9 cellular contexts compared by ENCODE assay signal in genomic region chr4:123856689-123857545, GRCh38.
DNase-seq lines count a peak whose midpoint lies in the region; ATAC-seq, FAIRE-seq and TF ChIP-seq lines count a peak whose summit lies in the region.
"Had no signal": no experiment of that assay in that cellular context is flagged by ENCODE, and none has a peak within 500 bp of the region (broad histone marks: within the 10 kb centered on the region; RNA-seq: fewer than 3 reads in every experiment).

No MANE protein-coding gene starts in this region.

- no peak overlapping the region for H3K4me2 ChIP-seq in Karpas-422 (ENCODE audit: low read depth, low read length, poor library complexity, severe bottlenecking)

- H2AFZ ChIP-seq in Karpas-422 (ENCODE audit: low read length) = no peak overlapping the region

- H3K9ac ChIP-seq in kidney (ENCODE audit: low read length in 2 of 2) (no peak overlapping the region), Karpas-422 (ENCODE audit: low read length) (no peak overlapping the region)

- H3K9me2 ChIP-seq in Karpas-422 (replicated peaks; ENCODE audit: insufficient read depth, low read length) = no peaks in the 10 kb centered on the region

- H3K4me1 ChIP-seq in kidney (ENCODE audit: control insufficient read depth in 1 of 2, insufficient read depth in 1 of 2, low read depth in 1 of 2, low read length in 2 of 2) = no peaks in the 10 kb centered on the region
- H3K4me1 ChIP-seq in thyroid gland = no peaks in the 10 kb centered on the region
- no peaks in the 10 kb centered on the region for H3K4me1 ChIP-seq in Karpas-422 (ENCODE audit: low read length)

- peak overlapping the region; percentile 1 for H3K27ac ChIP-seq in brain microvascular endothelial cell
- H3K27ac ChIP-seq in kidney (ENCODE audit: low read depth in 2 of 2, low read length in 2 of 2) = no peak overlapping the region
- H3K27ac ChIP-seq in thyroid gland = peak overlapping the region; percentile 28 to 68 (median 43)
- no peak overlapping the region for H3K27ac ChIP-seq in Karpas-422 (ENCODE audit: low read length)
- H3K27ac ChIP-seq: 22Rv1 had no signal

- no peaks in the 10 kb centered on the region for H3K79me2 ChIP-seq in Karpas-422 (ENCODE audit: low read length)

- H3K36me3 ChIP-seq in brain microvascular endothelial cell (replicated peaks) = no peaks in the 10 kb centered on the region
- no peaks in the 10 kb centered on the region for H3K36me3 ChIP-seq in kidney (ENCODE audit: control insufficient read depth in 1 of 2, insufficient read depth in 2 of 2, low read length in 2 of 2)
- no peaks in the 10 kb centered on the region for H3K36me3 ChIP-seq in thyroid gland
- H3K36me3 ChIP-seq in Karpas-422 (ENCODE audit: insufficient read depth, low read length) = no peaks in the 10 kb centered on the region

- H4K20me1 ChIP-seq in Karpas-422 (ENCODE audit: insufficient read depth, low read depth, low read length) = no peaks in the 10 kb centered on the region

- in situ Hi-C loops in brain microvascular endothelial cell (cut with HindIII; ENCODE audit: low pct_ligation_motif_present, low sequenced_read_pairs) = no loop called here

- peak; percentile 15 for FAIRE-seq in kidney (lab: Jason Lieb, UNC)

- DNase-seq in DMS 273 (lab: John Stamatoyannopoulos, UW; ENCODE audit: unreplicated experiment) (peak; percentile 23), DMS 273 treated with DMSO at 0.1 percent for 48 hours (lab: John Stamatoyannopoulos, UW) (no peak), brain microvascular endothelial cell (peak; percentile 34), kidney (peak; percentile 62), thyroid gland (peak in 1 of 2 donors; percentile 3), AML-193 (lab: John Stamatoyannopoulos, UW) (no peak), Karpas-422 (no peak)

- no peaks in the 10 kb centered on the region for H3K9me3 ChIP-seq in kidney (ENCODE audit: control insufficient read depth in 1 of 2, low read length in 2 of 2)
- no peaks in the 10 kb centered on the region for H3K9me3 ChIP-seq in thyroid gland
- H3K9me3 ChIP-seq in Karpas-422 (ENCODE audit: low read length) = no peaks in the 10 kb centered on the region

- TF ChIP-seq CTCF in brain microvascular endothelial cell (IDR thresholded peaks at IDR 0.05; ENCODE audit: low read depth, low read length, missing control alignments) = peak; percentile 53
- TF ChIP-seq CTCF in kidney (IDR thresholded peaks at IDR 0.05; ENCODE audit: borderline replicate concordance, extremely low read depth, insufficient read depth) = no peak
- no peak for TF ChIP-seq CTCF in thyroid gland (IDR thresholded peaks at IDR 0.05)

- H3K27me3 ChIP-seq in brain microvascular endothelial cell (replicated peaks) (no peaks in the 10 kb centered on the region), thyroid gland (no peaks in the 10 kb centered on the region), Karpas-422 (ENCODE audit: low read length) (no peaks in the 10 kb centered on the region)

- no peak for TF ChIP-seq POLR2A in thyroid gland (IDR thresholded peaks at IDR 0.05)

- no peak overlapping the region for H3K4me3 ChIP-seq in brain microvascular endothelial cell (ENCODE audit: low read depth, low read length)
- H3K4me3 ChIP-seq in kidney (ENCODE audit: low read length in 2 of 2) = peak overlapping the region in 1 of 2 donors; percentile 28
- H3K4me3 ChIP-seq in thyroid gland (replicated peaks in 1 of 3) = no peak overlapping the region
- H3K4me3 ChIP-seq in Karpas-422 (ENCODE audit: low read length) = no peak overlapping the region

- ATAC-seq in GM21528 (IDR thresholded peaks at IDR 0.05; ENCODE audit: low FRiP score, unreplicated experiment) = no peak

- intact Hi-C loops in kidney (cut with DNase I) = no loop called here
- intact Hi-C loops in thyroid gland (cut with DNase I) = no loop called here

- WGBS in thyroid gland, 2 donors = 29 to 46% methylated on average over 9 of the region's 9 CpGs

Comparison
In these comparisons a context has a peak if more than half of its experiments do, and no peak if none do; other contexts are left out.
1. DNase-seq: peak in DMS 273 (single experiment), brain microvascular endothelial cell (single experiment) and kidney (single experiment); none in DMS 273 treated with DMSO at 0.1 percent for 48 hours (single experiment), AML-193 (0 of 2) and Karpas-422 (single experiment).
2. H3K27ac ChIP-seq: peak in brain microvascular endothelial cell (single experiment) and thyroid gland (3 of 3); none in kidney (0 of 2) and Karpas-422 (single experiment).